Comparison of ENCODE assay signal across 16 cellular contexts in the genomic region with DNA sequence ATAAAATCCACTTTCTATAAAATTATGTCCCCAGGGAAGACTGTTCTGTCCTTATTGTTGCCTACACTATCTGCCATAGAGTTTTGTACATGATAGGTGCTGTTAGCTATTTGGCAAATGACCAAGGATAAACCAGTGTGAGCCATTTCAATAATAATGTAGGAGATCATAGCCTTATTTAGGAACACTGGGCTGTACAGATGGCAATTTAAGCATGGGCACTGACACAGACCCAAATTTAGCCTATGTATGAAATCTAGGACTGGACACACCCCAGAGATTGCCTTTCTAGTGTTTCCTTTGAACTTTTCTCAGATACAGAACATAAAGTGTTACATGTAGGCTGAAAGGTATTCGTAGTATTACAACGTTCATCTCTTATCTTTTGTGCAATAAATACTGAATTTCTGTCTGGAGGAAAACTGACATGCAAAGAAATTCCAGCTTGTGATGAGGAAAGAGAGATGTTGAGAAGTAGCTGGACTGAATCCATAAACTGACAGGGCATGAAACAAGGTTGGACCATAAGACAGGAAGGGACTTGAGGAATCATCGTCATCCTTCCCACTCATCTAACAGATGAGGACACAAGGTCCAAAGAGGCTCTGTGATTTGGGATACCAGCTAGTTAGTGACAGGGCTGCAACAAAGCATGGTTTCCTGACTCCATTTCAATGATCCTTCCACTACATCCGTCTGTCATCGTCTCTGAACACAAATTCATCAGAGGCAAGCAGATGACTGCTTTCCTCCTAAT.
DNase-seq lines count a peak whose midpoint lies in the region; ATAC-seq, FAIRE-seq and TF ChIP-seq lines count a peak whose summit lies in the region.
"Had no signal": no experiment of that assay in that cellular context is flagged by ENCODE, and none has a peak within 500 bp of the region (broad histone marks: within the 10 kb centered on the region; RNA-seq: fewer than 3 reads in every experiment).

No MANE protein-coding gene starts in this region.

- H2BK12ac ChIP-seq in trophoblast cell (ENCODE audit: low read length): no peak overlapping the region

- H4K8ac ChIP-seq in trophoblast cell (ENCODE audit: low read depth, low read length): no peak overlapping the region

- no peaks in the 10 kb centered on the region for H3K36me3 Mint-ChIP-seq in Caco-2 (ENCODE audit: insufficient read depth, unreplicated experiment)
- H3K36me3 Mint-ChIP-seq in activated T-helper 1 cell treated with anti-CD3 and anti-CD28 coated beads, Interleukin-12 subunit alpha, Interleukin-12 subunit beta, Interleukin-2, Interleukin-4 antibody, amounts not matched to agents 30 ng/mL and 10 ng/mL and 1 ng/mL, durations not matched to agents 14 hours and 24 hours and 36 hours (ENCODE audit: low read depth): no peaks in the 10 kb centered on the region
- H3K36me3 Mint-ChIP-seq: CD14-positive monocyte; CD8-positive, alpha-beta T cell had no signal

- TF ChIP-seq CTCF in Caco-2 (IDR thresholded peaks at IDR 0.05; ENCODE audit: insufficient read depth in 1 of 2, low read depth in 1 of 2, low read length in 1 of 2, severe bottlenecking in 1 of 2, unreplicated experiment in 1 of 2) (no peak), bronchial epithelial cell (IDR thresholded peaks at IDR 0.05; ENCODE audit: insufficient read depth, low read length, severe bottlenecking) (no peak)

- no peaks in the 10 kb centered on the region for H3K79me1 ChIP-seq in trophoblast cell (ENCODE audit: low read length)

- no peak overlapping the region for H3K4ac ChIP-seq in trophoblast cell (ENCODE audit: low read depth, low read length)

- H3K4me1 ChIP-seq in Caco-2: peaks cover 31% of the 10 kb centered on the region
- peaks cover 2 to 4% of the 10 kb centered on the region in 2 experiments for H3K4me1 ChIP-seq in trophoblast cell (ENCODE audit: control insufficient read depth in 1 of 2, insufficient read depth in 2 of 2, low read length in 2 of 2)

- peaks cover 21% of the 10 kb centered on the region; the same call in 1 of the 2 replicates for H3K9me3 ChIP-seq in Caco-2
- peaks cover 11% of the 10 kb centered on the region for H3K9me3 ChIP-seq in trophoblast cell (ENCODE audit: insufficient read depth, low read depth, low read length)

- H3K36me3 ChIP-seq in Caco-2 (ENCODE audit: control insufficient read depth, insufficient read depth, low read length) (no peaks in the 10 kb centered on the region), bronchial epithelial cell (ENCODE audit: control insufficient read depth, insufficient read depth, low read length) (no peaks in the 10 kb centered on the region), trophoblast cell (ENCODE audit: control insufficient read depth in 1 of 2, insufficient read depth in 2 of 2, low read length in 2 of 2) (no peaks in the 10 kb centered on the region)

- POLR2A ChIA-PET in Caco-2 (lab: Charles Lee): no interaction called here

- H2AFZ ChIP-seq in trophoblast cell (ENCODE audit: insufficient read depth, low read length, poor library complexity): no peak overlapping the region

- CTCF ChIA-PET in Caco-2 (lab: Charles Lee): interaction anchor here (1.1 kb wide), 2 partner anchors 80 to 85 kb away, joined by 3 read pairs; no protein-coding TSS in a partner anchor

- H3K27ac ChIP-seq in trophoblast cell (ENCODE audit: low read depth, low read length): no peak overlapping the region

- WGBS in trophoblast cell (ENCODE audit: extremely low coverage, insufficient coverage, insufficient read length): no CpG with 5 or more reads among the region's 5 CpGs

- no peak overlapping the region for H2BK5ac ChIP-seq in trophoblast cell (ENCODE audit: low read depth, low read length, poor library complexity)

- H3K14ac ChIP-seq in trophoblast cell (ENCODE audit: low read length): no peak overlapping the region

- H4K12ac ChIP-seq in trophoblast cell (ENCODE audit: low read depth, low read length): no peak overlapping the region

- DNase-seq in Caco-2 (no peak), NCI-H226 (peak; percentile 72), bronchial epithelial cell (ENCODE audit: low read depth) (no peak), trophoblast cell (peak; percentile 52 to 85), RCC 7860 (ENCODE audit: low spot score) (no peak)
- DNase-seq in activated T-helper 1 cell treated with anti-CD3 and anti-CD28 coated beads, Interleukin-12 subunit alpha, Interleukin-12 subunit beta, Interleukin-2, Interleukin-4 antibody, amounts not matched to agents 30 ng/mL and 10 ng/mL and 1 ng/mL, durations not matched to agents 14 hours and 24 hours and 36 hours (ENCODE audit: low spot score): no peak
- DNase-seq: CD8-positive, alpha-beta T cell; DND-41; GDM1; HCEC 1CT; HFFc6 had no signal

- no peaks in the 10 kb centered on the region for H3K79me2 ChIP-seq in trophoblast cell (ENCODE audit: control insufficient read depth, insufficient read depth, low read length, poor library complexity)

- no peak overlapping the region for H3K4me3 ChIP-seq in Caco-2 (ENCODE audit: low read depth, low read length)
- H3K4me3 ChIP-seq in bronchial epithelial cell (ENCODE audit: low read depth, low read length): no peak overlapping the region
- no peak overlapping the region for H3K4me3 ChIP-seq in trophoblast cell (ENCODE audit: low read depth, low read length)

- H3K9me3 Mint-ChIP-seq in Caco-2 (ENCODE audit: unreplicated experiment): peaks cover 16% of the 10 kb centered on the region
- no peaks in the 10 kb centered on the region for H3K9me3 Mint-ChIP-seq in activated T-helper 1 cell treated with anti-CD3 and anti-CD28 coated beads, Interleukin-12 subunit alpha, Interleukin-12 subunit beta, Interleukin-2, Interleukin-4 antibody, amounts not matched to agents 30 ng/mL and 10 ng/mL and 1 ng/mL, durations not matched to agents 14 hours and 24 hours and 36 hours
- H3K9me3 Mint-ChIP-seq: CD8-positive, alpha-beta T cell had no signal

- no peak overlapping the region for H2BK120ac ChIP-seq in trophoblast cell (ENCODE audit: insufficient read depth, low read length, poor library complexity)

- H3K18ac ChIP-seq in trophoblast cell (ENCODE audit: low read length): no peak overlapping the region

- peak; percentile 13 for FAIRE-seq in bronchial epithelial cell (lab: Jason Lieb, UNC)
- no peak for FAIRE-seq in RCC 7860 (lab: Jason Lieb, UNC)
- FAIRE-seq: A204.1, GM12892 had no signal

- intact Hi-C loops in Caco-2 (cut with micrococcal nuclease; ENCODE audit: unreplicated experiment): loop anchor here (1.0 kb wide), 1 partner anchor 20 kb away; no protein-coding TSS in a partner anchor
- intact Hi-C loops in activated T-helper 1 cell treated with anti-CD3 and anti-CD28 coated beads, Interleukin-12 subunit alpha, Interleukin-12 subunit beta, Interleukin-2, Interleukin-4 antibody, amounts not matched to agents 30 ng/mL and 10 ng/mL and 1 ng/mL, durations not matched to agents 14 hours and 24 hours and 36 hours (cut with micrococcal nuclease): no loop called here

- H3K27me3 ChIP-seq in Caco-2 (replicated peaks; ENCODE audit: control insufficient read depth, insufficient read depth, low read length): no peaks in the 10 kb centered on the region
- no peaks in the 10 kb centered on the region for H3K27me3 ChIP-seq in bronchial epithelial cell (ENCODE audit: control insufficient read depth, insufficient read depth, low read length)
- no peaks in the 10 kb centered on the region for H3K27me3 ChIP-seq in trophoblast cell (ENCODE audit: insufficient read depth, low read length)

- no TSS peak for BruUV-seq in Caco-2 (replicated peaks; lab: Mats Ljungman, UMichigan)

- H2AK5ac ChIP-seq in trophoblast cell (ENCODE audit: low read length): no peak overlapping the region

- no peak overlapping the region for H3K4me2 ChIP-seq in trophoblast cell (ENCODE audit: low read length)

- H4K91ac ChIP-seq in trophoblast cell (ENCODE audit: low read depth, low read length): no peak overlapping the region

- no peak for ATAC-seq in HG02678 (IDR thresholded peaks at IDR 0.05; ENCODE audit: unreplicated experiment)
- no peak for ATAC-seq in GM18858 (IDR thresholded peaks at IDR 0.05; ENCODE audit: unreplicated experiment)
- ATAC-seq: CD8-positive, alpha-beta T cell had no signal

- no peak overlapping the region for H3K4me3 Mint-ChIP-seq in Caco-2 (ENCODE audit: unreplicated experiment)
- H3K4me3 Mint-ChIP-seq in activated T-helper 1 cell treated with anti-CD3 and anti-CD28 coated beads, Interleukin-12 subunit alpha, Interleukin-12 subunit beta, Interleukin-2, Interleukin-4 antibody, amounts not matched to agents 30 ng/mL and 10 ng/mL and 1 ng/mL, durations not matched to agents 14 hours and 24 hours and 36 hours: no peak overlapping the region
- H3K4me3 Mint-ChIP-seq: CD14-positive monocyte; CD8-positive, alpha-beta T cell; HFFc6 had no signal

- no peak overlapping the region for H3K23ac ChIP-seq in trophoblast cell (ENCODE audit: low read length)

- no peaks in the 10 kb centered on the region for H3K27me3 Mint-ChIP-seq in Caco-2 (ENCODE audit: insufficient read depth, unreplicated experiment)
- peaks cover 3% of the 10 kb centered on the region for H3K27me3 Mint-ChIP-seq in activated T-helper 1 cell treated with anti-CD3 and anti-CD28 coated beads, Interleukin-12 subunit alpha, Interleukin-12 subunit beta, Interleukin-2, Interleukin-4 antibody, amounts not matched to agents 30 ng/mL and 10 ng/mL and 1 ng/mL, durations not matched to agents 14 hours and 24 hours and 36 hours (ENCODE audit: insufficient read depth)

- H3K27ac Mint-ChIP-seq in Caco-2 (ENCODE audit: unreplicated experiment): peak overlapping the region; percentile 24
- H3K27ac Mint-ChIP-seq in activated T-helper 1 cell treated with anti-CD3 and anti-CD28 coated beads, Interleukin-12 subunit alpha, Interleukin-12 subunit beta, Interleukin-2, Interleukin-4 antibody, amounts not matched to agents 30 ng/mL and 10 ng/mL and 1 ng/mL, durations not matched to agents 14 hours and 24 hours and 36 hours: no peak overlapping the region
- H3K27ac Mint-ChIP-seq: CD14-positive monocyte; CD8-positive, alpha-beta T cell; HFFc6 had no signal

- H3K9ac ChIP-seq in trophoblast cell (ENCODE audit: low read length): no peak overlapping the region

- peaks cover 35% of the 10 kb centered on the region for H3K4me1 Mint-ChIP-seq in Caco-2 (ENCODE audit: low read depth, unreplicated experiment)
- H3K4me1 Mint-ChIP-seq in activated T-helper 1 cell treated with anti-CD3 and anti-CD28 coated beads, Interleukin-12 subunit alpha, Interleukin-12 subunit beta, Interleukin-2, Interleukin-4 antibody, amounts not matched to agents 30 ng/mL and 10 ng/mL and 1 ng/mL, durations not matched to agents 14 hours and 24 hours and 36 hours (ENCODE audit: low read depth): peaks cover 5% of the 10 kb centered on the region

Comparison
In these comparisons a context has a peak if more than half of its experiments do, and no peak if none do; other contexts are left out.
1. DNase-seq: peak in NCI-H226 (single experiment) and trophoblast cell (2 of 2); none in Caco-2 (0 of 2), bronchial epithelial cell (single experiment), RCC 7860 (single experiment) and activated T-helper 1 cell treated with anti-CD3 and anti-CD28 coated beads, Interleukin-12 subunit alpha, Interleukin-12 subunit beta, Interleukin-2, Interleukin-4 antibody, amounts not matched to agents 30 ng/mL and 10 ng/mL and 1 ng/mL, durations not matched to agents 14 hours and 24 hours and 36 hours (single experiment).